1 cellular context compared by ENCODE assay signal in genomic region chr7:108028111-108028510, GRCh38.
TF ChIP-seq lines count a peak whose summit lies in the region.

No MANE protein-coding gene starts in this region.

TF ChIP-seq in HepG2, 621 proteins besides CTCF, POLR2A, EP300 and RAD21 (continued from another document):
- TF ChIP-seq ZBTB10 (CRISPR knock-in tag; IDR thresholded peaks at IDR 0.05; ENCODE audit: borderline replicate concordance): no peak
- no peak for TF ChIP-seq SIX4 (CRISPR knock-in tag; IDR thresholded peaks at IDR 0.05)
- TF ChIP-seq ZNF18 (CRISPR knock-in tag; IDR thresholded peaks at IDR 0.05; ENCODE audit: insufficient replicate concordance): no peak
- TF ChIP-seq SNAPC4 (CRISPR knock-in tag; IDR thresholded peaks at IDR 0.05): no peak
- TF ChIP-seq CEBPZ (IDR thresholded peaks at IDR 0.05; ENCODE audit: low read length): no peak
- no peak for TF ChIP-seq THRA (CRISPR knock-in tag; IDR thresholded peaks at IDR 0.05; ENCODE audit: borderline replicate concordance)
- no peak for TF ChIP-seq DNMT3B (CRISPR knock-in tag; conservative IDR thresholded peaks at IDR 0.05)
- no peak for TF ChIP-seq ZNF501 (CRISPR knock-in tag; IDR thresholded peaks at IDR 0.05)
- TF ChIP-seq HNF1A (IDR thresholded peaks at IDR 0.05; ENCODE audit: low read depth): 0 out of 2 replicates have a peak, but pooled peaks have one; percentile 43
- TF ChIP-seq HNF1A (CRISPR knock-in tag; IDR thresholded peaks at IDR 0.05; ENCODE audit: borderline replicate concordance): no peak
- no peak for TF ChIP-seq ARNT (IDR thresholded peaks at IDR 0.05)
- TF ChIP-seq SMARCC2 (IDR thresholded peaks at IDR 0.05): no peak
- no peak for TF ChIP-seq KDM5A (IDR thresholded peaks at IDR 0.05; ENCODE audit: borderline replicate concordance, low read length)
- TF ChIP-seq RCOR2 (CRISPR knock-in tag; IDR thresholded peaks at IDR 0.05): 0 out of 2 replicates have a peak, but pooled peaks have one; percentile 53
- TF ChIP-seq REL (CRISPR knock-in tag; conservative IDR thresholded peaks at IDR 0.05): no peak
